Comparison of ENCODE assay signal across 19 cellular contexts in the genomic region with DNA sequence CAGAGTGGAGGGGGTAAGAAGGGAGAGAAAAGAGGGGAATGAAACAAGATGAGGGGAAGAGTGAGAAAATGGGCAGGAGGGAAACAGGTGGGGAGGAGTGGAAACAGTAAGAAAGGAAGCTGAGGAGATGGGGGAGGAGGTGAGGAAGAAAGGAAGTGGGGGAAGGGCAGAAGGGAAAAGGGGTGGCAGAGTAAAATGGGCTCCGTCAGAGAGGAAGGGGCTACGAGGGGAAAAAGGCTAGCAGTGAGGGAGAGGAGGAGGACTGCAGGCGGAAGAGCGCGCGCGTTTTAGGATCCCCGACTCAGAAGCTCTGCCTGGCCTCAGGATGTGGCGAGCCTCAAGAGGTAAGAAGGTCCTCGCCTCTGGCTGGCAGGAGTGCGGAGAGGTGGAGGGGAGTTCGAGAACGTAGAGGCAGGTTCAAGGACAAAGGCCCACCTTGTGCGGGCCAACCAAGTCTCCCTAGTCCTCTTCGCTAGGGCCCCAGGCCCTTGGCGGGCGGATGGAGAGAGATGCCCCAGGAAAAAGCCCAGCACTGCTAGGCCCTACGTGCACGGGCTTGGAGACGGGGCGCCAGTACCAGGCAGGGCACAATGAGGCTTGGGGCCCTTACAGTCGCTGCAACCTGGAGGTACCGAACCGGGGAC. TPM values are rescaled to one million over a fixed set of nuclear protein-coding genes. Genes with fewer than 3 reads are reported as not detected.
"Had no signal": no experiment of that assay in that cellular context is flagged by ENCODE, and none has a peak within 500 bp of the region (broad histone marks: within the 10 kb centered on the region; RNA-seq: fewer than 3 reads in every experiment).

No MANE protein-coding gene starts in this region.

- H3K4me3 Mint-ChIP-seq: activated CD8-positive, alpha-beta memory T cell treated with anti-CD3 and anti-CD28 coated beads, Interleukin-2, amount 10 ng/mL, durations not matched to agents 7 days and 5 days; activated naive CD8-positive, alpha-beta T cell; activated T-cell treated with anti-CD3 and anti-CD28 coated beads, Interleukin-2, amount 50 U/mL, for 4 hours; nephron progenitor cell had no signal

- H3K27ac Mint-ChIP-seq: activated CD8-positive, alpha-beta memory T cell treated with anti-CD3 and anti-CD28 coated beads, Interleukin-2, amount 10 ng/mL, durations not matched to agents 7 days and 5 days; activated naive CD8-positive, alpha-beta T cell; immature natural killer cell; nephron progenitor cell had no signal

- DNase-seq: activated CD4-positive, alpha-beta T cell treated with anti-CD3 and anti-CD28 coated beads, Interleukin-2, amount 50 U/mL, for 48 hours; activated CD4-positive, CD25-positive, alpha-beta regulatory T cell treated with anti-CD3 and anti-CD28 coated beads, Interleukin-2, amount 50 U/mL, for 72 hours; activated CD8-positive, alpha-beta memory T cell treated with anti-CD3 and anti-CD28 coated beads, Interleukin-2, amount 10 ng/mL, durations not matched to agents 7 days and 5 days; activated gamma-delta T cell; activated T-cell treated with anti-CD3 and anti-CD28 coated beads, Interleukin-2, amount 50 U/mL, for 4 hours; amygdala; brain microvascular endothelial cell; dermis blood vessel endothelial cell; hypothalamus; immature natural killer cell; left cardiac atrium; nephron progenitor cell; ovary had no signal

- H3K36me3 ChIP-seq: brain microvascular endothelial cell, ovary, tibial nerve had no signal

- H3K9me3 ChIP-seq: tibial nerve had no signal

- ATAC-seq: activated CD8-positive, alpha-beta memory T cell treated with anti-CD3 and anti-CD28 coated beads, Interleukin-2, amount 10 ng/mL, durations not matched to agents 7 days and 5 days; activated T-cell treated with anti-CD3 and anti-CD28 coated beads, Interleukin-2, amount 50 U/mL, for 4 hours; esophagus mucosa; left cardiac atrium had no signal

- H3K4me3 ChIP-seq: lung, ovary, tibial nerve had no signal

- H3K9me3 Mint-ChIP-seq: activated T-cell treated with anti-CD3 and anti-CD28 coated beads, Interleukin-2, amount 50 U/mL, for 4 hours had no signal

- H3K27ac ChIP-seq: brain microvascular endothelial cell, ovary had no signal

RNA-seq across cellular contexts. Expression of a gene that starts 5.8 kb away (rescaled TPM):
- total RNA-seq: activated CD8-positive, alpha-beta memory T cell treated with anti-CD3 and anti-CD28 coated beads, Interleukin-2, amount 10 ng/mL, durations not matched to agents 7 days and 5 days; activated T-cell treated with anti-CD3 and anti-CD28 coated beads, Interleukin-2, amount 50 U/mL, for 4 hours; dermis blood vessel endothelial cell; left cardiac atrium; lung; subcutaneous adipose tissue; T-helper 2 cell treated with Interferon-gamma antibody and Interleukin-4, amounts not matched to agents 100 ng/mL and 5 ng/mL, for 36 hours; tibial nerve had no signal
- polyA plus RNA-seq: immature natural killer cell, lung had no signal
